In genomic region chr4:48138511-48138910, GRCh38 we compare ENCODE assay signal across 16 cellular contexts. TPM values are rescaled to one million over a fixed set of nuclear protein-coding genes. Genes with fewer than 3 reads are reported as not detected.
DNase-seq lines count a peak whose midpoint lies in the region; ATAC-seq and TF ChIP-seq lines count a peak whose summit lies in the region.
"Had no signal": no experiment of that assay in that cellular context is flagged by ENCODE, and none has a peak within 500 bp of the region (broad histone marks: within the 10 kb centered on the region; RNA-seq: fewer than 3 reads in every experiment).

No MANE protein-coding gene starts in this region.

- no peaks in the 10 kb centered on the region for H3K79me2 ChIP-seq in OCI-LY1 (ENCODE audit: insufficient read depth, low read length)

- no peak for TF ChIP-seq POLR2A in spleen (IDR thresholded peaks at IDR 0.05)

- H3F3A ChIP-seq in OCI-LY1 (ENCODE audit: insufficient read depth, low read length): no peaks in the 10 kb centered on the region

- H3K9me3 ChIP-seq in OCI-LY1 (ENCODE audit: low read length) (no peaks in the 10 kb centered on the region), spleen (no peaks in the 10 kb centered on the region)
- H3K9me3 ChIP-seq: left lung, right atrium auricular region, stomach had no signal

- DNase-seq in activated T-cell treated with anti-CD3 and anti-CD28 coated beads, Interleukin-2, amount 50 U/mL, for 72 hours: no peak
- no peak for DNase-seq in activated T-cell treated with anti-CD3 and anti-CD28 coated beads for 4 hours
- no peak for DNase-seq in activated naive CD8-positive, alpha-beta T cell treated with anti-CD3 and anti-CD28 coated beads for 36 hours
- DNase-seq in spleen: no peak
- DNase-seq in NCI-H524 treated with DMSO at 0.1 percent for 48 hours (lab: John Stamatoyannopoulos, UW): no peak
- DNase-seq in superior temporal gyrus (ENCODE audit: extremely low spot score): no peak
- DNase-seq: caudate nucleus, H7, left lung, NCI-H1930, stomach had no signal

- intact Hi-C loops in spleen (cut with DNase I; ENCODE audit: low total_unique reads): no loop called here

- ATAC-seq in activated T-cell treated with anti-CD3 and anti-CD28 coated beads, Interleukin-2, amount 50 U/mL, for 72 hours (replicated peaks in 1 of 2): peak in 1 of 2 donors; percentile 13
- no peak for ATAC-seq in HG02678 (IDR thresholded peaks at IDR 0.05; ENCODE audit: unreplicated experiment)
- ATAC-seq: left lung, Right ventricle myocardium inferior had no signal

- no peak overlapping the region for H3K9ac ChIP-seq in OCI-LY1 (ENCODE audit: low read length)

- peaks cover 21% of the 10 kb centered on the region; the same call in 1 of the 2 replicates for H3K36me3 ChIP-seq in OCI-LY1 (ENCODE audit: insufficient read depth, low read length)
- peaks cover 0 to 56% (median 10%) of the 10 kb centered on the region in 6 donors for H3K36me3 ChIP-seq in spleen
- H3K36me3 ChIP-seq: right atrium auricular region had no signal

- H3K27me3 ChIP-seq in OCI-LY1 (ENCODE audit: insufficient read depth, low read length): no peaks in the 10 kb centered on the region
- no peaks in the 10 kb centered on the region for H3K27me3 ChIP-seq in spleen (replicated peaks in 1 of 7)
- H3K27me3 ChIP-seq: left lung, right atrium auricular region, stomach had no signal

- no peak overlapping the region for H3K4me3 ChIP-seq in OCI-LY1 (ENCODE audit: low read depth, low read length, poor library complexity, severe bottlenecking)
- peak overlapping the region in 1 of 8 donors; percentile 4 for H3K4me3 ChIP-seq in spleen
- H3K4me3 ChIP-seq: left lung, right atrium auricular region, stomach had no signal

- H3K4me1 ChIP-seq in OCI-LY1 (ENCODE audit: insufficient read depth, low read length, severe bottlenecking): peaks cover 29% of the 10 kb centered on the region
- H3K4me1 ChIP-seq in spleen: peaks cover 0 to 74% (median 28%) of the 10 kb centered on the region in 6 donors
- H3K4me1 ChIP-seq: stomach had no signal

- TF ChIP-seq CTCF in OCI-LY1 (IDR thresholded peaks at IDR 0.05; ENCODE audit: low read length): no peak
- TF ChIP-seq CTCF in spleen (IDR thresholded peaks at IDR 0.05 in 8 of 11, conservative IDR thresholded peaks at IDR 0.05 in 3 of 11): no peak

- peak overlapping the region; percentile 13; the same call in 1 of the 2 replicates for H3K4me2 ChIP-seq in OCI-LY1 (ENCODE audit: low read length)

- H3K27ac ChIP-seq in OCI-LY1 (ENCODE audit: low read depth, low read length, poor library complexity, severe bottlenecking) (peak overlapping the region; percentile 74), spleen (peak overlapping the region in 7 of 8 donors; percentile 6 to 85 (median 52))
- H3K27ac ChIP-seq: left lung, right atrium auricular region, stomach had no signal

- no peaks in the 10 kb centered on the region for H3K9me2 ChIP-seq in OCI-LY1 (ENCODE audit: low read depth, low read length)

- H3K27me3 Mint-ChIP-seq in activated T-cell treated with anti-CD3 and anti-CD28 coated beads, Interleukin-2, amount 50 U/mL, for 72 hours (ENCODE audit: low read depth): no peaks in the 10 kb centered on the region
- H3K27me3 Mint-ChIP-seq in activated naive CD8-positive, alpha-beta T cell treated with anti-CD3 and anti-CD28 coated beads for 36 hours: no peaks in the 10 kb centered on the region

- H2AFZ ChIP-seq in OCI-LY1 (ENCODE audit: low read length): no peak overlapping the region

- no peaks in the 10 kb centered on the region for H3K9me3 Mint-ChIP-seq in activated T-cell treated with anti-CD3 and anti-CD28 coated beads, Interleukin-2, amount 50 U/mL, for 72 hours
- H3K9me3 Mint-ChIP-seq in activated naive CD8-positive, alpha-beta T cell treated with anti-CD3 and anti-CD28 coated beads for 36 hours: peaks cover 2% of the 10 kb centered on the region

- H3K27ac Mint-ChIP-seq in activated T-cell treated with anti-CD3 and anti-CD28 coated beads, Interleukin-2, amount 50 U/mL, for 72 hours: peak overlapping the region; percentile 77
- H3K27ac Mint-ChIP-seq in activated naive CD8-positive, alpha-beta T cell treated with anti-CD3 and anti-CD28 coated beads for 36 hours: peak overlapping the region; percentile 95

- peaks cover 72% of the 10 kb centered on the region for H3K4me1 Mint-ChIP-seq in activated T-cell treated with anti-CD3 and anti-CD28 coated beads, Interleukin-2, amount 50 U/mL, for 72 hours (ENCODE audit: low read depth)
- H3K4me1 Mint-ChIP-seq in activated naive CD8-positive, alpha-beta T cell treated with anti-CD3 and anti-CD28 coated beads for 36 hours: peaks cover 66% of the 10 kb centered on the region

- H3K4me3 Mint-ChIP-seq in activated T-cell treated with anti-CD3 and anti-CD28 coated beads, Interleukin-2, amount 50 U/mL, for 72 hours: peak overlapping the region; percentile 53 to 71
- H3K4me3 Mint-ChIP-seq in activated naive CD8-positive, alpha-beta T cell treated with anti-CD3 and anti-CD28 coated beads for 36 hours: peak overlapping the region; percentile 69

- H4K20me1 ChIP-seq in OCI-LY1 (ENCODE audit: insufficient read depth, low read length): no peaks in the 10 kb centered on the region

- 89 to 94% (median 91%) methylated on average over 7 of the region's 7 CpGs for WGBS in spleen, 5 donors

- H3K36me3 Mint-ChIP-seq in activated T-cell treated with anti-CD3 and anti-CD28 coated beads, Interleukin-2, amount 50 U/mL, for 72 hours (ENCODE audit: insufficient read depth in 2 of 2): peaks cover 5 to 11% of the 10 kb centered on the region in 2 donors
- peaks cover 33% of the 10 kb centered on the region for H3K36me3 Mint-ChIP-seq in activated naive CD8-positive, alpha-beta T cell treated with anti-CD3 and anti-CD28 coated beads for 36 hours

RNA-seq across cellular contexts. Expression of gene TXK, which starts 4.5 kb away (rescaled TPM):
- 10 to 100 TPM; 37.8 to 52.3 TPM for total RNA-seq in activated T-cell treated with anti-CD3 and anti-CD28 coated beads, Interleukin-2, amount 50 U/mL, for 72 hours
- 10 to 100 TPM; 13.3 to 14.2 TPM for total RNA-seq in activated naive CD8-positive, alpha-beta T cell treated with anti-CD3 and anti-CD28 coated beads for 36 hours
- total RNA-seq in spleen: 10 to 100 TPM; 17.0 to 36.6 (median 29.6) TPM
- 1 to 10 TPM; 3.3 to 6.0 (median 3.5) TPM for polyA plus RNA-seq in spleen
- total RNA-seq: H7 had no signal
- polyA plus RNA-seq: AG04450 had no signal
